30 cellular contexts compared by ENCODE assay signal in genomic region chr15:66114863-66115425, GRCh38.
DNase-seq lines count a peak whose midpoint lies in the region; ATAC-seq, FAIRE-seq and TF ChIP-seq lines count a peak whose summit lies in the region.
"Had no signal": no experiment of that assay in that cellular context is flagged by ENCODE, and none has a peak within 500 bp of the region (broad histone marks: within the 10 kb centered on the region; RNA-seq: fewer than 3 reads in every experiment).

No MANE protein-coding gene starts in this region.

- peak; percentile 73 for DNase-seq in G401 (ENCODE audit: low spot score)
- DNase-seq in T-cell: no peak
- DNase-seq in keratinocyte (ENCODE audit: low read depth, low spot score): no peak
- no peak for DNase-seq in T1000 (lab: John Stamatoyannopoulos, UW)
- no peak for DNase-seq in occipital lobe (lab: John Stamatoyannopoulos, UW)
- DNase-seq in amygdala (lab: John Stamatoyannopoulos, UW): no peak
- DNase-seq: activated B cell treated with CpG ODN at 0.5 μM for 24 hours; adrenal gland; AML-193; Karpas-422; NCI-H1417 treated with DMSO at 0.1 percent for 48 hours; NCI-H2107; NCI-H345; ovary; retina; stimulated activated naive B cell treated with anti-CD40 and anti-IgM and Interleukin-4, amounts not matched to agents 10 μg/mL and 1 μg/mL and 100 μg/mL, for 72 hours; upper lobe of right lung had no signal

- peaks cover 16 to 33% (median 17%) of the 10 kb centered on the region in 3 donors for H3K4me1 Mint-ChIP-seq in T-cell
- H3K4me1 Mint-ChIP-seq: nephron had no signal

- H3K9me3 Mint-ChIP-seq in T-cell: no peaks in the 10 kb centered on the region
- H3K9me3 Mint-ChIP-seq: activated B cell treated with CpG ODN at 0.5 μM for 24 hours; activated CD4-positive, alpha-beta T cell treated with anti-CD3 and anti-CD28 coated beads, Interleukin-2, amount 10 ng/mL, durations not matched to agents 7 days and 5 days; activated naive CD4-positive, alpha-beta T cell treated with anti-CD3 and anti-CD28 coated beads, Interleukin-2, amount 10 ng/mL, durations not matched to agents 7 days and 5 days; activated T-helper 1 cell treated with anti-CD3 and anti-CD28 coated beads, Interleukin-12 subunit alpha, Interleukin-12 subunit beta, Interleukin-2, Interleukin-4 antibody, amounts not matched to agents 30 ng/mL and 10 ng/mL and 1 ng/mL, durations not matched to agents 14 hours and 24 hours and 36 hours; nephron; stimulated activated naive B cell treated with anti-CD40 and anti-IgM and Interleukin-4, amounts not matched to agents 10 μg/mL and 1 μg/mL and 100 μg/mL, for 72 hours had no signal

- H3K27ac ChIP-seq in BLaER1 (no peak overlapping the region), keratinocyte (ENCODE audit: control insufficient read depth, insufficient read depth, low read length) (no peak overlapping the region)
- H3K27ac ChIP-seq: A549, adrenal gland, body of pancreas, HL-60, ovary, Peyer's patch, upper lobe of right lung had no signal

- peaks cover 37% of the 10 kb centered on the region for H3K4me1 ChIP-seq in BLaER1
- peaks cover 3% of the 10 kb centered on the region for H3K4me1 ChIP-seq in keratinocyte (ENCODE audit: control insufficient read depth, extremely low read depth, insufficient read depth, low read length)
- H3K4me1 ChIP-seq: A549, adrenal gland, body of pancreas, Peyer's patch, upper lobe of right lung had no signal

- H3K27me3 ChIP-seq in BLaER1: peaks cover 5% of the 10 kb centered on the region; the same call in 1 of the 2 replicates
- peaks cover 35% of the 10 kb centered on the region for H3K27me3 ChIP-seq in keratinocyte (ENCODE audit: control insufficient read depth, extremely low read depth, insufficient read depth, low read length)
- H3K27me3 ChIP-seq: adrenal gland, body of pancreas, ovary, Peyer's patch, upper lobe of right lung had no signal

- peak overlapping the region in 1 of 3 donors; percentile 64 for H3K4me3 Mint-ChIP-seq in T-cell
- H3K4me3 Mint-ChIP-seq: activated B cell treated with CpG ODN at 0.5 μM for 24 hours; activated CD4-positive, alpha-beta T cell treated with anti-CD3 and anti-CD28 coated beads, Interleukin-2, amount 10 ng/mL, durations not matched to agents 7 days and 5 days; activated naive CD4-positive, alpha-beta T cell treated with anti-CD3 and anti-CD28 coated beads, Interleukin-2, amount 10 ng/mL, durations not matched to agents 7 days and 5 days; activated T-helper 1 cell treated with anti-CD3 and anti-CD28 coated beads, Interleukin-12 subunit alpha, Interleukin-12 subunit beta, Interleukin-2, Interleukin-4 antibody, amounts not matched to agents 30 ng/mL and 10 ng/mL and 1 ng/mL, durations not matched to agents 14 hours and 24 hours and 36 hours; nephron had no signal

- no peak overlapping the region for H2AFZ ChIP-seq in keratinocyte (ENCODE audit: control insufficient read depth, low read length)

- H3K36me3 ChIP-seq in BLaER1 (no peaks in the 10 kb centered on the region), keratinocyte (ENCODE audit: control insufficient read depth in 2 of 2, extremely low read depth in 1 of 2, insufficient read depth in 2 of 2, low read length in 2 of 2) (no peaks in the 10 kb centered on the region)
- H3K36me3 ChIP-seq: adrenal gland, ovary, Peyer's patch, upper lobe of right lung had no signal

- CTCF ChIA-PET in T-cell (lab: Charles Lee): no interaction called here

- H3K4me2 ChIP-seq in BLaER1 (peak overlapping the region; percentile 66), keratinocyte (ENCODE audit: control insufficient read depth, extremely low read depth, insufficient read depth, low read depth, low read length) (no peak overlapping the region)
- H3K4me2 ChIP-seq: A549 had no signal

- peak; percentile 61 for FAIRE-seq in keratinocyte (lab: Jason Lieb, UNC)
- FAIRE-seq: A549, frontal cortex, GM12891, H54 had no signal

- H3K27ac Mint-ChIP-seq in T-cell: peak overlapping the region; percentile 53 to 68
- H3K27ac Mint-ChIP-seq: activated B cell treated with CpG ODN at 0.5 μM for 24 hours; activated T-helper 1 cell treated with anti-CD3 and anti-CD28 coated beads, Interleukin-12 subunit alpha, Interleukin-12 subunit beta, Interleukin-2, Interleukin-4 antibody, amounts not matched to agents 30 ng/mL and 10 ng/mL and 1 ng/mL, durations not matched to agents 14 hours and 24 hours and 36 hours; nephron; stimulated activated naive B cell treated with anti-CD40 and anti-IgM and Interleukin-4, amounts not matched to agents 10 μg/mL and 1 μg/mL and 100 μg/mL, for 72 hours had no signal

- POLR2A ChIA-PET in T-cell (lab: Charles Lee): no interaction called here

- H3K9me3 ChIP-seq in BLaER1 (no peaks in the 10 kb centered on the region), keratinocyte (ENCODE audit: control insufficient read depth, low read depth, low read length) (no peaks in the 10 kb centered on the region)
- H3K9me3 ChIP-seq: A549, adrenal gland, body of pancreas, ovary, Peyer's patch, upper lobe of right lung had no signal

- H3K36me3 Mint-ChIP-seq in T-cell: no peaks in the 10 kb centered on the region
- H3K36me3 Mint-ChIP-seq: activated naive CD4-positive, alpha-beta T cell treated with anti-CD3 and anti-CD28 coated beads, Interleukin-2, amount 10 ng/mL, durations not matched to agents 7 days and 5 days; stimulated activated naive B cell treated with anti-CD40 and anti-IgM and Interleukin-4, amounts not matched to agents 10 μg/mL and 1 μg/mL and 100 μg/mL, for 72 hours had no signal

- no peaks in the 10 kb centered on the region for H3K79me2 ChIP-seq in keratinocyte (ENCODE audit: control insufficient read depth, insufficient read depth, low read length)

- TF ChIP-seq CTCF in keratinocyte (optimal IDR thresholded peaks at IDR 0.05 in 1 of 3, IDR thresholded peaks at IDR 0.05 in 1 of 3, conservative IDR thresholded peaks at IDR 0.05 in 1 of 3; ENCODE audit: extremely low read depth in 1 of 3, insufficient read depth in 2 of 3, low read length in 3 of 3): no peak

- ATAC-seq in T-cell (replicated peaks in 1 of 4): peak in 1 of 4 experiments; percentile 1
- ATAC-seq in HG02973 (IDR thresholded peaks at IDR 0.05; ENCODE audit: unreplicated experiment): no peak
- ATAC-seq: body of pancreas, upper lobe of right lung had no signal

- in situ Hi-C loops in G401 (cut with HindIII; ENCODE audit: low sequenced_read_pairs): no loop called here

- dilution Hi-C loops in keratinocyte (cut with MboI; ENCODE audit: extremely low pct_ligation_motif_present, low sequenced_read_pairs): no loop called here

- peaks cover 0 to 9% of the 10 kb centered on the region in 2 donors for H3K27me3 Mint-ChIP-seq in T-cell

- H3K4me3 ChIP-seq in BLaER1 (no peak overlapping the region), keratinocyte (ENCODE audit: control insufficient read depth in 2 of 3, extremely low read depth in 1 of 3, insufficient read depth in 2 of 3, low read depth in 1 of 3, low read length in 3 of 3) (no peak overlapping the region)
- H3K4me3 ChIP-seq: A549, adrenal gland, body of pancreas, ovary, Peyer's patch, upper lobe of right lung had no signal

- no peak overlapping the region for H3K9ac ChIP-seq in BLaER1
- no peak overlapping the region for H3K9ac ChIP-seq in keratinocyte (ENCODE audit: control insufficient read depth, extremely low read depth, insufficient read depth, low read length)

- H4K20me1 ChIP-seq in BLaER1: no peaks in the 10 kb centered on the region
- H4K20me1 ChIP-seq in keratinocyte (ENCODE audit: control insufficient read depth, extremely low read depth, insufficient read depth, low read length): no peaks in the 10 kb centered on the region

- H3K9me1 ChIP-seq in keratinocyte (ENCODE audit: control insufficient read depth, extremely low read depth, insufficient read depth, low read length): no peaks in the 10 kb centered on the region
